1 cellular context compared by ENCODE assay signal in the genomic region with DNA sequence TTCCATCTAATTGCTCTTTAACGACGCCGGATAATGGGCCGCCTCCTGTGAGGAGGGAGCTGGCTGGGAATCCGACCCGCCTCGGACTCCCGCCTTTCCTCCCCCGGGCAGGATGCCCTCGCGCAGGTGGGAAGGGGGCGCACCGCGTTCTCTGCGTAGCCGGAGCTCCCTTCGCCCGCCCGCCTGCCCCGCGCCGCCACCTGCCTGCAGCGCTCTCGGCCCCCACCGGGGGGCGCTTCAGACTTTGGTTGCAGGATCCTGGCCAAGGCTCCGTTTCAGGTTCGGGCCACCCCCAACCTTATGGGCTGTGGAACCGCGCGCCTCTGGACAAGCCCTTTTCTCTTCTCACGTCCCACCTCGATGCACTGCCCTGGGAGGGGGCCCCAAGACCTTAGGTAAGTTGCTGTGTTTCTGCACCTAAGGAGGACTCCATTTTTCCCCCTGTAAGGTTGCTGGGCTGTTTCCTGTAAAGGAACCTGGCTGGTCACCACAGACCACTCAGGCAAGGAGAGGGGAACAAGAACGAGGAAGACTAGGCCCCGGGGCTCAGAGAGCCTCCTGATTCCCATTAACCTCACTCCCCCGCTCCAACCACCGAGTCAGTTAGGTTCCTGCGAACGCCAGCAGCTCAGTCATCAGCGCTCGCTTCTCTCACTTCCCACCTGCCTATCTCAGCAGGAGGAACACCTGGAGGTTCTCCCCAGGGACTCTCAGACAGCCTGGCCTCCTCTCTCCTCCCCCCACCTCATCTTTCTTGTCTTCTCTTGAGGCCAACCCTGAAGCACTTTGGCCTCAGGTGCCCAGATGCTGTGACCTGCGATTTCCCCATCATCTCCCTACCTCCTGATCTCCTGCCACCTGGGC.
TF ChIP-seq lines count a peak whose summit lies in the region.

No MANE protein-coding gene starts in this region.

TF ChIP-seq in SK-N-SH treated with all-trans-retinoic acid at 6 μM for 48 hours, 23 proteins besides CTCF, POLR2A, EP300 and RAD21 (continued from another document):
- TF ChIP-seq, protein P1, sequence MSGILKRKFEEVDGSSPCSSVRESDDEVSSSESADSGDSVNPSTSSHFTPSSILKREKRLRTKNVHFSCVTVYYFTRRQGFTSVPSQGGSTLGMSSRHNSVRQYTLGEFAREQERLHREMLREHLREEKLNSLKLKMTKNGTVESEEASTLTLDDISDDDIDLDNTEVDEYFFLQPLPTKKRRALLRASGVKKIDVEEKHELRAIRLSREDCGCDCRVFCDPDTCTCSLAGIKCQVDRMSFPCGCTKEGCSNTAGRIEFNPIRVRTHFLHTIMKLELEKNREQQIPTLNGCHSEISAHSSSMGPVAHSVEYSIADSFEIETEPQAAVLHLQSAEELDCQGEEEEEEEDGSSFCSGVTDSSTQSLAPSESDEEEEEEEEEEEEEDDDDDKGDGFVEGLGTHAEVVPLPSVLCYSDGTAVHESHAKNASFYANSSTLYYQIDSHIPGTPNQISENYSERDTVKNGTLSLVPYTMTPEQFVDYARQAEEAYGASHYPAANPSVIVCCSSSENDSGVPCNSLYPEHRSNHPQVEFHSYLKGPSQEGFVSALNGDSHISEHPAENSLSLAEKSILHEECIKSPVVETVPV (CRISPR knock-in tag; IDR thresholded peaks at IDR 0.05), result no peak
